Comparison of ENCODE assay signal across 8 cellular contexts in genomic region chr6:117089604-117090003, GRCh38.
"Had no signal": no experiment of that assay in that cellular context is flagged by ENCODE, and none has a peak within 500 bp of the region (broad histone marks: within the 10 kb centered on the region; RNA-seq: fewer than 3 reads in every experiment).

No MANE protein-coding gene starts in this region.

- ATAC-seq: GM12878 had no signal

- FAIRE-seq: G401.6, GM12891, GM12892, GM18507, GM19239 had no signal

- DNase-seq: GDM1, GF-D8 had no signal

- H3K4me3 ChIP-seq: GM12878 had no signal
